ENCODE assay signal across 18 cellular contexts in genomic region chr9:104577263-104577662, GRCh38. TPM values are rescaled to one million over a fixed set of nuclear protein-coding genes. Genes with fewer than 3 reads are reported as not detected.
DNase-seq lines count a peak whose midpoint lies in the region; ATAC-seq, FAIRE-seq and TF ChIP-seq lines count a peak whose summit lies in the region.
"Had no signal": no experiment of that assay in that cellular context is flagged by ENCODE, and none has a peak within 500 bp of the region (broad histone marks: within the 10 kb centered on the region; RNA-seq: fewer than 3 reads in every experiment).

No MANE protein-coding gene starts in this region.

- H2BK15ac ChIP-seq in H1 (ENCODE audit: low read length) = no peak overlapping the region

- H2BK120ac ChIP-seq in H1 (replicated peaks; ENCODE audit: low read depth, low read length) = no peak overlapping the region

- H3K4me3 ChIP-seq in HCT116 (replicated peaks in 1 of 2; ENCODE audit: low read depth in 1 of 2, low read length in 2 of 2) = no peak overlapping the region
- no peak overlapping the region for H3K4me3 ChIP-seq in H1 (ENCODE audit: extremely low read depth in 1 of 4, insufficient read depth in 2 of 4, low read depth in 3 of 4, low read length in 4 of 4)
- no peak overlapping the region for H3K4me3 ChIP-seq in aorta (ENCODE audit: low read length in 2 of 2)
- H3K4me3 ChIP-seq: GM23248, HAP-1 had no signal

- H4K20me1 ChIP-seq in HCT116 (ENCODE audit: insufficient read depth) (no peaks in the 10 kb centered on the region), H1 (replicated peaks in 1 of 2; ENCODE audit: control insufficient read depth in 1 of 2, insufficient read depth in 2 of 2, low read length in 2 of 2) (no peaks in the 10 kb centered on the region)

- H3K9me2 ChIP-seq in HCT116 (ENCODE audit: insufficient read depth) = no peaks in the 10 kb centered on the region

- no peak overlapping the region for H3K4ac ChIP-seq in H1 (replicated peaks; ENCODE audit: insufficient read length, low read depth, low read length)

- H4K91ac ChIP-seq in H1 (replicated peaks; ENCODE audit: insufficient read length, low read length) = no peak overlapping the region

- WGBS in H1 (ENCODE audit: extremely low coverage in 1 of 2, insufficient coverage in 1 of 2, insufficient read length in 1 of 2, insufficient replicate concordance in 2 of 2, low coverage in 1 of 2, low lambda C conversion rate in 2 of 2, missing lambda C conversion rate in 1 of 2), 2 experiments = 89% methylated on average over 5 of the region's 5 CpGs; no CpG with 5 or more reads in 1 of the 2 experiments
- WGBS in aorta, 2 donors = 85 to 86% methylated on average over 5 of the region's 5 CpGs

- no peak overlapping the region for H3K14ac ChIP-seq in H1 (ENCODE audit: insufficient read length)

- no peak for TF ChIP-seq RAD21 in HCT116 (IDR thresholded peaks at IDR 0.05; ENCODE audit: low read depth)
- TF ChIP-seq RAD21 in H1 (IDR thresholded peaks at IDR 0.05 in 1 of 2, conservative IDR thresholded peaks at IDR 0.05 in 1 of 2; ENCODE audit: low read depth in 2 of 2, low read length in 2 of 2) = no peak

- DNase-seq in H54 (ENCODE audit: insufficient read length, low spot score) = no peak
- no peak for DNase-seq in HCT116 (ENCODE audit: low read depth, low spot score)
- no peak for DNase-seq in H1 (ENCODE audit: low read depth in 1 of 2, low spot score in 2 of 2)
- DNase-seq in aorta = no peak
- DNase-seq: C1 segment of cervical spinal cord; Calu3; CD4-positive, alpha-beta memory T cell; COR-L47; DMS153; DND-41; GM23248 had no signal

- BruUV-seq in HCT116 (replicated peaks; lab: Mats Ljungman, UMichigan) = no TSS peak

- H3K79me2 ChIP-seq in HCT116 (ENCODE audit: insufficient read depth, low read length) (no peaks in the 10 kb centered on the region), H1 (ENCODE audit: control insufficient read depth in 1 of 2, insufficient read depth in 2 of 2, low read length in 2 of 2) (no peaks in the 10 kb centered on the region)

- H4K8ac ChIP-seq in H1 (ENCODE audit: extremely low read depth, insufficient read depth, low read length) = no peak overlapping the region

- no peak overlapping the region for H3K56ac ChIP-seq in H1 (replicated peaks; ENCODE audit: insufficient read length, low read depth, low read length)

- no peak overlapping the region for H3K9ac ChIP-seq in HCT116 (ENCODE audit: low read length)
- no peak overlapping the region for H3K9ac ChIP-seq in H1 (replicated peaks in 1 of 4; ENCODE audit: extremely low read depth in 1 of 4, low read depth in 3 of 4, low read length in 3 of 4)
- H3K9ac ChIP-seq: GM23248 had no signal

- H3K27ac ChIP-seq in HCT116 (ENCODE audit: low read depth, low read length) (no peak overlapping the region), H1 (ENCODE audit: low read depth, low read length) (no peak overlapping the region), aorta (ENCODE audit: low read depth in 1 of 2, low read length in 2 of 2) (no peak overlapping the region)
- H3K27ac ChIP-seq: GM23248 had no signal

- TF ChIP-seq CTCF in HCT116 (IDR thresholded peaks at IDR 0.05 in 2 of 3, conservative IDR thresholded peaks at IDR 0.05 in 1 of 3; ENCODE audit: borderline replicate concordance in 1 of 3, insufficient read depth in 1 of 3, low read depth in 2 of 3, low read length in 2 of 3) = no peak
- no peak for TF ChIP-seq CTCF in H1 (IDR thresholded peaks at IDR 0.05; ENCODE audit: control extremely low read depth in 1 of 3, insufficient read depth in 1 of 3, low read depth in 1 of 3, low read length in 3 of 3)

- intact Hi-C loops in HCT116 (cut with micrococcal nuclease) = no loop called here
- intact Hi-C loops in aorta (cut with DNase I) = no loop called here

- no peak overlapping the region for H4K5ac ChIP-seq in H1 (ENCODE audit: insufficient read length, low read depth, low read length)

- peak; percentile 20 for FAIRE-seq in H54 (lab: Jason Lieb, UNC)
- FAIRE-seq in H1 (lab: Jason Lieb, UNC) = no peak
- FAIRE-seq: G401.6, GM12892 had no signal

- TF ChIP-seq POLR2A in H54 (IDR thresholded peaks at IDR 0.05; ENCODE audit: low read depth, low read length) (no peak), HCT116 (IDR thresholded peaks at IDR 0.05; ENCODE audit: borderline replicate concordance, extremely low read depth, insufficient read depth, insufficient read length) (no peak), H1 (IDR thresholded peaks at IDR 0.05; ENCODE audit: control extremely low read depth in 1 of 2, low read depth in 2 of 2, low read length in 2 of 2) (no peak)

- no peaks in the 10 kb centered on the region for H3K9me3 ChIP-seq in HCT116 (ENCODE audit: control insufficient read depth in 1 of 2, insufficient read depth in 1 of 2, low read depth in 1 of 2, low read length in 2 of 2)
- H3K9me3 ChIP-seq in H1 (ENCODE audit: insufficient read depth in 2 of 2, low read depth in 1 of 2, low read length in 1 of 2) = no peaks in the 10 kb centered on the region
- no peaks in the 10 kb centered on the region for H3K9me3 ChIP-seq in aorta (ENCODE audit: control insufficient read depth, low read length)
- H3K9me3 ChIP-seq: HAP-1 had no signal

- no peaks in the 10 kb centered on the region for H3K23me2 ChIP-seq in H1 (ENCODE audit: low read depth, low read length)

- H3K4me2 ChIP-seq in HCT116 (ENCODE audit: low read length) (no peak overlapping the region), H1 (ENCODE audit: insufficient read depth in 1 of 2, low read depth in 2 of 2, low read length in 2 of 2) (no peak overlapping the region)

- no peak overlapping the region for H3K18ac ChIP-seq in H1 (ENCODE audit: extremely low read depth, low read length)

- H3K79me1 ChIP-seq in H1 (ENCODE audit: low read depth, low read length) = no peaks in the 10 kb centered on the region

- H2AFZ ChIP-seq in HCT116 (ENCODE audit: low read depth, low read length, poor library complexity, severe bottlenecking) (no peak overlapping the region), H1 (ENCODE audit: low read length) (peak overlapping the region; percentile 20)
- H2AFZ ChIP-seq: GM23248 had no signal

- CTCF ChIA-PET in HCT116 (lab: Charles Lee) = no interaction called here
- CTCF ChIA-PET in H1 (lab: Charles Lee; ENCODE audit: partially characterized antibody) = no interaction called here

- RAD21 ChIA-PET in HCT116 (lab: Charles Lee; ENCODE audit: low non-redundant PET in 1 of 2, low total read pairs in 2 of 2, uncharacterized antibody in 2 of 2, unreplicated experiment in 2 of 2) = no interaction called here

- no peak overlapping the region for H2BK20ac ChIP-seq in H1 (ENCODE audit: low read length)

- H3K27me3 ChIP-seq in HCT116 (ENCODE audit: insufficient read depth, low read length) (peaks cover 4% of the 10 kb centered on the region; the same call in 1 of the 2 replicates), H1 (replicated peaks in 1 of 4; ENCODE audit: control insufficient read depth in 3 of 4, extremely low read depth in 1 of 4, insufficient read depth in 3 of 4, low read length in 3 of 4) (no peaks in the 10 kb centered on the region), aorta (ENCODE audit: control insufficient read depth in 1 of 2, insufficient read depth in 2 of 2, low read length in 1 of 2) (no peaks in the 10 kb centered on the region)

- no peak overlapping the region for H2BK5ac ChIP-seq in H1 (ENCODE audit: low read depth, low read length)

- H2BK12ac ChIP-seq in H1 (ENCODE audit: low read depth, low read length) = no peak overlapping the region

- POLR2A ChIA-PET in HCT116 (lab: Charles Lee) (no interaction called here), H1 (lab: Charles Lee; ENCODE audit: partially characterized antibody) (no interaction called here)

- H3K36me3 ChIP-seq in HCT116 (ENCODE audit: control insufficient read depth in 1 of 2, insufficient read depth in 2 of 2, low read length in 2 of 2) = no peaks in the 10 kb centered on the region
- no peaks in the 10 kb centered on the region for H3K36me3 ChIP-seq in H1 (ENCODE audit: control insufficient read depth in 2 of 4, insufficient read depth in 4 of 4, low read length in 3 of 4)
- no peaks in the 10 kb centered on the region for H3K36me3 ChIP-seq in aorta (ENCODE audit: control insufficient read depth in 1 of 2, insufficient read depth in 2 of 2, low read length in 1 of 2)
- H3K36me3 ChIP-seq: HAP-1 had no signal

- H3K4me1 ChIP-seq in HCT116 (ENCODE audit: control insufficient read depth in 1 of 2, insufficient read depth in 2 of 2, low read length in 2 of 2) (no peaks in the 10 kb centered on the region), H1 (replicated peaks in 1 of 4; ENCODE audit: control insufficient read depth in 3 of 4, insufficient read depth in 4 of 4, low read length in 3 of 4) (no peaks in the 10 kb centered on the region), aorta (ENCODE audit: control insufficient read depth in 1 of 2, insufficient read depth in 2 of 2, low read length in 2 of 2) (no peaks in the 10 kb centered on the region)
- H3K4me1 ChIP-seq: HAP-1 had no signal

- ATAC-seq in HCT116 (no peak), aorta (ENCODE audit: low FRiP score) (no peak)

- no peak for TF ChIP-seq EP300 in H1 (IDR thresholded peaks at IDR 0.05; ENCODE audit: borderline replicate concordance in 1 of 2, low read depth in 2 of 2, low read length in 2 of 2)

- no peak overlapping the region for H2AK5ac ChIP-seq in H1 (ENCODE audit: low read depth, low read length)

- H3K23ac ChIP-seq in H1 (ENCODE audit: insufficient read length) = no peak overlapping the region

RNA-seq across cellular contexts. Expression of gene OR13C8, which starts 8.3 kb away (rescaled TPM):
- not detected for total RNA-seq in HCT116 (2021; ENCODE audit: unreplicated experiment)
- not detected in 2 replicates for polyA plus RNA-seq in HCT116 (2012)
- not detected in 2 replicates for total RNA-seq in H1 (2021; fragmentation: NEBNext Ultra II Directional; extraction: Animal tissue kit (Norgen Biotek cat#: 25700))
- polyA plus RNA-seq in H1 (2011; rRNA removed) = not detected in 2 replicates
- polyA plus RNA-seq in H1 (2011; cell fraction: cytosol; rRNA removed) = not detected
- polyA plus RNA-seq in H1 (2011; cell fraction: nucleus; rRNA removed) = not detected
- not detected in 4 replicates for polyA plus RNA-seq in H1 (2012, experiment 1 of 2)
- polyA plus RNA-seq in H1 (2012, experiment 2 of 2) = not detected
- not detected for polyA plus RNA-seq in H1 (2013, experiment 1 of 2)
- polyA plus RNA-seq in H1 (2013, experiment 2 of 2) = not detected
- polyA minus RNA-seq in H1 (2011; rRNA and poly(A)+ RNA removed) = not detected in 2 replicates
- not detected for polyA minus RNA-seq in H1 (2011; cell fraction: cytosol; rRNA and poly(A)+ RNA removed)
- polyA minus RNA-seq in H1 (2011; cell fraction: nucleus; rRNA and poly(A)+ RNA removed) = not detected
- not detected for total RNA-seq in aorta
- not detected for polyA plus RNA-seq in aorta
- total RNA-seq: A172; A673; Calu3; CD4-positive, alpha-beta memory T cell; GM23248; H4 had no signal
- polyA plus RNA-seq: BJ; CD4-positive, alpha-beta memory T cell; GM23248 had no signal

RNA-seq across cellular contexts. Expression of gene OR13C5, which starts 21.9 kb away (rescaled TPM):
- total RNA-seq in HCT116 (2021; ENCODE audit: unreplicated experiment) (not detected), aorta (not detected)
- polyA plus RNA-seq in HCT116 (2012) = not detected in 2 replicates
- total RNA-seq in H1 (2021; fragmentation: NEBNext Ultra II Directional; extraction: Animal tissue kit (Norgen Biotek cat#: 25700)) = not detected in 2 replicates
- polyA plus RNA-seq in H1 (2011; rRNA removed) (not detected in 2 replicates), aorta (not detected)
- polyA plus RNA-seq in H1 (2011; cell fraction: cytosol; rRNA removed) = not detected
- polyA plus RNA-seq in H1 (2011; cell fraction: nucleus; rRNA removed) = not detected
- not detected in 4 replicates for polyA plus RNA-seq in H1 (2012, experiment 1 of 2)
- polyA plus RNA-seq in H1 (2012, experiment 2 of 2) = not detected
- not detected for polyA plus RNA-seq in H1 (2013, experiment 1 of 2)
- polyA plus RNA-seq in H1 (2013, experiment 2 of 2) = not detected
- not detected in 2 replicates for polyA minus RNA-seq in H1 (2011; rRNA and poly(A)+ RNA removed)
- polyA minus RNA-seq in H1 (2011; cell fraction: cytosol; rRNA and poly(A)+ RNA removed) = not detected
- not detected for polyA minus RNA-seq in H1 (2011; cell fraction: nucleus; rRNA and poly(A)+ RNA removed)
- total RNA-seq: A172; A673; Calu3; CD4-positive, alpha-beta memory T cell; GM23248; H4 had no signal
- polyA plus RNA-seq: BJ; CD4-positive, alpha-beta memory T cell; GM23248 had no signal

RNA-seq across cellular contexts. Expression of gene OR13C2, which starts 28.2 kb away (rescaled TPM):
- total RNA-seq in HCT116 (2021; ENCODE audit: unreplicated experiment) (not detected), aorta (not detected)
- not detected in 2 replicates for polyA plus RNA-seq in HCT116 (2012)
- total RNA-seq in H1 (2021; fragmentation: NEBNext Ultra II Directional; extraction: Animal tissue kit (Norgen Biotek cat#: 25700)) = not detected in 2 replicates
- polyA plus RNA-seq in H1 (2011; rRNA removed) (not detected in 2 replicates), aorta (not detected)
- not detected for polyA plus RNA-seq in H1 (2011; cell fraction: cytosol; rRNA removed)
- not detected for polyA plus RNA-seq in H1 (2011; cell fraction: nucleus; rRNA removed)
- polyA plus RNA-seq in H1 (2012, experiment 1 of 2) = not detected in 4 replicates
- not detected for polyA plus RNA-seq in H1 (2012, experiment 2 of 2)
- polyA plus RNA-seq in H1 (2013, experiment 1 of 2) = not detected
- polyA plus RNA-seq in H1 (2013, experiment 2 of 2) = not detected
- polyA minus RNA-seq in H1 (2011; rRNA and poly(A)+ RNA removed) = not detected in 2 replicates
- not detected for polyA minus RNA-seq in H1 (2011; cell fraction: cytosol; rRNA and poly(A)+ RNA removed)
- not detected for polyA minus RNA-seq in H1 (2011; cell fraction: nucleus; rRNA and poly(A)+ RNA removed)
- total RNA-seq: A172; A673; Calu3; CD4-positive, alpha-beta memory T cell; GM23248; H4 had no signal
- polyA plus RNA-seq: BJ; CD4-positive, alpha-beta memory T cell; GM23248 had no signal

RNA-seq across cellular contexts. Expression of gene OR13C3, which starts 40.6 kb away (rescaled TPM):
- not detected for total RNA-seq in HCT116 (2021; ENCODE audit: unreplicated experiment)
- not detected in 2 replicates for polyA plus RNA-seq in HCT116 (2012)
- total RNA-seq in H1 (2021; fragmentation: NEBNext Ultra II Directional; extraction: Animal tissue kit (Norgen Biotek cat#: 25700)) = not detected in 2 replicates
- polyA plus RNA-seq in H1 (2011; rRNA removed) = 0.06 TPM in 1 of 2 replicates, not detected in the other
- not detected for polyA plus RNA-seq in H1 (2011; cell fraction: cytosol; rRNA removed)
- polyA plus RNA-seq in H1 (2011; cell fraction: nucleus; rRNA removed) = not detected
- not detected in 4 replicates for polyA plus RNA-seq in H1 (2012, experiment 1 of 2)
- not detected for polyA plus RNA-seq in H1 (2012, experiment 2 of 2)
- polyA plus RNA-seq in H1 (2013, experiment 1 of 2) = not detected
- polyA plus RNA-seq in H1 (2013, experiment 2 of 2) = not detected
- polyA minus RNA-seq in H1 (2011; rRNA and poly(A)+ RNA removed) = 0.41 and 0.82 TPM in 2 replicates
- not detected for polyA minus RNA-seq in H1 (2011; cell fraction: cytosol; rRNA and poly(A)+ RNA removed)
- 1.6 TPM for polyA minus RNA-seq in H1 (2011; cell fraction: nucleus; rRNA and poly(A)+ RNA removed)
- not detected for total RNA-seq in aorta
- not detected for polyA plus RNA-seq in aorta
- total RNA-seq: A172; A673; Calu3; CD4-positive, alpha-beta memory T cell; GM23248; H4 had no signal
- polyA plus RNA-seq: BJ; CD4-positive, alpha-beta memory T cell; GM23248 had no signal

RNA-seq across cellular contexts. Expression of gene OR13C9, which starts 40.7 kb away (rescaled TPM):
- total RNA-seq in HCT116 (2021; ENCODE audit: unreplicated experiment) = not detected
- not detected in 2 replicates for polyA plus RNA-seq in HCT116 (2012)
- total RNA-seq in H1 (2021; fragmentation: NEBNext Ultra II Directional; extraction: Animal tissue kit (Norgen Biotek cat#: 25700)) = not detected in 2 replicates
- polyA plus RNA-seq in H1 (2011; rRNA removed) = not detected in 2 replicates
- polyA plus RNA-seq in H1 (2011; cell fraction: cytosol; rRNA removed) = not detected
- not detected for polyA plus RNA-seq in H1 (2011; cell fraction: nucleus; rRNA removed)
- polyA plus RNA-seq in H1 (2012, experiment 1 of 2) = not detected in 4 replicates
- polyA plus RNA-seq in H1 (2012, experiment 2 of 2) = not detected
- not detected for polyA plus RNA-seq in H1 (2013, experiment 1 of 2)
- not detected for polyA plus RNA-seq in H1 (2013, experiment 2 of 2)
- polyA minus RNA-seq in H1 (2011; rRNA and poly(A)+ RNA removed) = not detected in 2 replicates
- not detected for polyA minus RNA-seq in H1 (2011; cell fraction: cytosol; rRNA and poly(A)+ RNA removed)
- polyA minus RNA-seq in H1 (2011; cell fraction: nucleus; rRNA and poly(A)+ RNA removed) = 1.4 TPM
- total RNA-seq in aorta = not detected
- not detected for polyA plus RNA-seq in aorta
- total RNA-seq: A172; A673; Calu3; CD4-positive, alpha-beta memory T cell; GM23248; H4 had no signal
- polyA plus RNA-seq: BJ; CD4-positive, alpha-beta memory T cell; GM23248 had no signal
